In the genomic region with DNA sequence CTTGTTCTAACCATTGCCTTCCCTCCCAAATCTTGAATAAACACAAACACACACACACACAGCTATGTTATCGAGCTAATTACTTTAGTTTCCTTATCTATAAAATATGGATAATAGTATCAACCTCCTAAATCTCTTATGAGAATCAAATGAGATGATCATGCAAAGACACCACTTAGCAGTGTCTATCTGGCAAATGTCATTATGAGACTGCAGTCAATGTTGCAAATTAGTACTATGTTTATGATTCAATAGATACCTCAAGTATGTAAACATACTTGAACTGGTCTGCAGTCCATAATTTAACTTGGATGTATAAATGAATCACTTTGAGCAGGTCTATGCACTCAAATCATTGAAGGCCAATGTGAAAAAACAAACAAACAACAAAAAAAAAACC, we compare ENCODE assay signal across 22 cellular contexts.
"Had no signal": no experiment of that assay in that cellular context is flagged by ENCODE, and none has a peak within 500 bp of the region (broad histone marks: within the 10 kb centered on the region; RNA-seq: fewer than 3 reads in every experiment).

No MANE protein-coding gene starts in this region.

- H3K27ac ChIP-seq: hepatocyte, parathyroid adenoma, prostate gland, spleen, stomach, upper lobe of left lung, uterus had no signal

- DNase-seq: colonic mucosa; dermis blood vessel endothelial cell; foreskin melanocyte; head of caudate nucleus; left colon; left ventricle myocardium superior; mesendoderm; naive B cell; occipital lobe; right lobe of liver; spleen; stimulated activated CD4-positive, alpha-beta T cell treated with anti-CD3 and anti-CD28 coated beads, Interleukin-15, amount 100 ng/mL, for 24 hours; stimulated activated CD4-positive, alpha-beta T cell treated with anti-CD3 and anti-CD28 coated beads, Interleukin-1b, Interleukin-23, amount 100 ng/mL, for 48 hours; stimulated activated CD4-positive, alpha-beta T cell treated with anti-CD3 and anti-CD28 coated beads, Interleukin-4, amount 100 ng/mL, for 4 hours; stimulated activated naive B cell treated with anti-CD40 and anti-IgM and Interleukin-4, amounts not matched to agents 10 μg/mL and 1 μg/mL and 100 μg/mL, for 72 hours; stomach; upper lobe of left lung; uterus had no signal

- H3K9me3 ChIP-seq: colonic mucosa, prostate gland, right lobe of liver, upper lobe of left lung, uterus had no signal

- H3K4me1 ChIP-seq: colonic mucosa, prostate gland, upper lobe of left lung, uterus had no signal

- ATAC-seq: left colon; left ventricle myocardium superior; right lobe of liver; stimulated activated naive B cell treated with anti-CD40 and anti-IgM and Interleukin-4, amounts not matched to agents 10 μg/mL and 1 μg/mL and 100 μg/mL, for 72 hours had no signal

- H3K36me3 ChIP-seq: colonic mucosa, prostate gland, right lobe of liver, spleen, stomach, upper lobe of left lung, uterus had no signal

- H3K9ac ChIP-seq: parathyroid adenoma had no signal

- H3K79me2 ChIP-seq: hepatocyte, parathyroid adenoma had no signal

- H2AFZ ChIP-seq: hepatocyte, parathyroid adenoma had no signal

- H3K4me3 ChIP-seq: colonic mucosa, hepatocyte, lung, prostate gland, right lobe of liver, spleen, stomach, upper lobe of left lung, uterus had no signal

- H3K27me3 ChIP-seq: colonic mucosa, hepatocyte, right lobe of liver, spleen, stomach, upper lobe of left lung, uterus had no signal

- H3K4me2 ChIP-seq: hepatocyte had no signal
